ENCODE assay signal across 20 cellular contexts in genomic region chr4:38548256-38548655, GRCh38.
DNase-seq lines count a peak whose midpoint lies in the region; ATAC-seq, FAIRE-seq and TF ChIP-seq lines count a peak whose summit lies in the region.
"Had no signal": no experiment of that assay in that cellular context is flagged by ENCODE, and none has a peak within 500 bp of the region (broad histone marks: within the 10 kb centered on the region; RNA-seq: fewer than 3 reads in every experiment).

No MANE protein-coding gene starts in this region.

- intact Hi-C loops in IMR-90 (cut with micrococcal nuclease) = no loop called here
- intact Hi-C loops in K562 (cut with micrococcal nuclease) = no loop called here
- intact Hi-C loops in OCI-LY7 (cut with micrococcal nuclease; ENCODE audit: unreplicated experiment) = no loop called here
- intact Hi-C loops in Calu3 (cut with micrococcal nuclease; ENCODE audit: unreplicated experiment) = no loop called here
- intact Hi-C loops in activated CD4-positive, alpha-beta T cell treated with anti-CD3 and anti-CD28 coated beads, Interleukin-2, amount 10 ng/mL, durations not matched to agents 24 days and 14 days (cut with micrococcal nuclease) = no loop called here

- TF ChIP-seq CTCF in IMR-90 (conservative IDR thresholded peaks at IDR 0.05; ENCODE audit: low read depth, low read length) (no peak), K562 (IDR thresholded peaks at IDR 0.05 in 2 of 3, conservative IDR thresholded peaks at IDR 0.05 in 1 of 3; ENCODE audit: insufficient read depth in 2 of 3, low read depth in 1 of 3, low read length in 3 of 3) (no peak), OCI-LY7 (conservative IDR thresholded peaks at IDR 0.05; ENCODE audit: low read length) (no peak), Calu3 (IDR thresholded peaks at IDR 0.05; ENCODE audit: unreplicated experiment) (no peak)

- H3K14ac ChIP-seq in IMR-90 (replicated peaks; ENCODE audit: low read depth, low read length) = no peak overlapping the region

- H3K4me1 Mint-ChIP-seq in Calu3 (ENCODE audit: low read depth, unreplicated experiment) = no peaks in the 10 kb centered on the region
- H3K4me1 Mint-ChIP-seq in activated CD4-positive, alpha-beta T cell treated with anti-CD3 and anti-CD28 coated beads, Interleukin-2, amount 10 ng/mL, durations not matched to agents 24 days and 14 days = no peaks in the 10 kb centered on the region

- no peaks in the 10 kb centered on the region for H4K20me1 ChIP-seq in IMR-90 (ENCODE audit: insufficient read depth, low read length)
- H4K20me1 ChIP-seq in K562 (replicated peaks; ENCODE audit: control insufficient read depth, insufficient read depth, low read length) = no peaks in the 10 kb centered on the region
- no peaks in the 10 kb centered on the region for H4K20me1 ChIP-seq in OCI-LY7 (ENCODE audit: insufficient read depth, low read length)

- no peaks in the 10 kb centered on the region for H3K36me3 ChIP-seq in IMR-90 (ENCODE audit: control insufficient read depth, insufficient read depth, low read length)
- no peaks in the 10 kb centered on the region for H3K36me3 ChIP-seq in K562 (ENCODE audit: control insufficient read depth, insufficient read depth, low read length)
- no peaks in the 10 kb centered on the region for H3K36me3 ChIP-seq in OCI-LY7 (ENCODE audit: insufficient read depth, low read length)
- H3K36me3 ChIP-seq: HAP-1 had no signal

- TF ChIP-seq RAD21 in IMR-90 (IDR thresholded peaks at IDR 0.05; ENCODE audit: low read length) (no peak), K562 (CRISPR knock-in tag; conservative IDR thresholded peaks at IDR 0.05 in 1 of 2, IDR thresholded peaks at IDR 0.05 in 1 of 2) (no peak)

- H2BK20ac ChIP-seq in IMR-90 (ENCODE audit: low read depth, low read length) = no peak overlapping the region

- ATAC-seq in IMR-90 (ENCODE audit: low read depth) = no peak
- ATAC-seq in K562 = no peak
- ATAC-seq: GM12878 had no signal

- no peak overlapping the region for H4K8ac ChIP-seq in IMR-90 (ENCODE audit: low read depth in 2 of 2, low read length in 2 of 2)

- POLR2A ChIA-PET in IMR-90 (lab: Charles Lee; ENCODE audit: unreplicated experiment) (no interaction called here), K562 (lab: Yijun Ruan, JAX) (no interaction called here), OCI-LY7 (lab: Charles Lee) (no interaction called here)

- TF ChIP-seq EP300 in K562 (IDR thresholded peaks at IDR 0.05; ENCODE audit: low read length) = no peak

- dilution Hi-C loops in IMR-90 (cut with HindIII; ENCODE audit: low sequenced_read_pairs, unreplicated experiment) = no loop called here

- H2AK9ac ChIP-seq in IMR-90 (replicated peaks; ENCODE audit: low read depth, low read length, poor library complexity) = no peak overlapping the region

- no peaks in the 10 kb centered on the region for H3K27me3 Mint-ChIP-seq in Calu3 (ENCODE audit: unreplicated experiment)
- peaks cover 26% of the 10 kb centered on the region for H3K27me3 Mint-ChIP-seq in activated CD4-positive, alpha-beta T cell treated with anti-CD3 and anti-CD28 coated beads, Interleukin-2, amount 10 ng/mL, durations not matched to agents 24 days and 14 days

- no peaks in the 10 kb centered on the region for H3K36me3 Mint-ChIP-seq in Calu3 (ENCODE audit: insufficient read depth, unreplicated experiment)
- H3K36me3 Mint-ChIP-seq in activated CD4-positive, alpha-beta T cell treated with anti-CD3 and anti-CD28 coated beads, Interleukin-2, amount 10 ng/mL, durations not matched to agents 24 days and 14 days (ENCODE audit: low read depth) = no peaks in the 10 kb centered on the region

- H2AFZ ChIP-seq in IMR-90 (replicated peaks; ENCODE audit: low read length, poor library complexity) (no peak overlapping the region), K562 (ENCODE audit: low read depth, low read length) (no peak overlapping the region), OCI-LY7 (ENCODE audit: low read length) (no peak overlapping the region)

- no peak overlapping the region for H3K27ac Mint-ChIP-seq in Calu3 (ENCODE audit: unreplicated experiment)
- no peak overlapping the region for H3K27ac Mint-ChIP-seq in activated CD4-positive, alpha-beta T cell treated with anti-CD3 and anti-CD28 coated beads, Interleukin-2, amount 10 ng/mL, durations not matched to agents 24 days and 14 days
- H3K27ac Mint-ChIP-seq: CD4-positive, alpha-beta memory T cell; HFFc6 had no signal

- DNase-seq in IMR-90 (no peak), K562 (ENCODE audit: extremely low read depth in 1 of 4, low spot score in 3 of 4) (no peak), frontal cortex (ENCODE audit: low spot score in 2 of 2) (no peak), OCI-LY7 (ENCODE audit: low spot score) (no peak), DMS153 (lab: John Stamatoyannopoulos, UW) (no peak), Calu3 (no peak)
- DNase-seq in activated CD4-positive, alpha-beta T cell treated with anti-CD3 and anti-CD28 coated beads, Interleukin-2, amount 10 ng/mL, durations not matched to agents 24 days and 14 days = no peak
- DNase-seq: 8988T; C1 segment of cervical spinal cord; Caco-2; CD4-positive, alpha-beta memory T cell; DND-41; GDM1; GOT3; HFFc6 had no signal

- H3K23ac ChIP-seq in IMR-90 (ENCODE audit: low read depth, low read length) = no peak overlapping the region

- BruUV-seq in IMR-90 (replicated peaks; lab: Mats Ljungman, UMichigan) = no TSS peak
- no TSS peak for BruUV-seq in K562 (replicated peaks; lab: Mats Ljungman, UMichigan)
- BruUV-seq in OCI-LY7 (replicated peaks; lab: Mats Ljungman, UMichigan) = no TSS peak
- no TSS peak for BruUV-seq in Calu3 (replicated peaks; lab: Mats Ljungman, UMichigan)

- no peak overlapping the region for H2BK120ac ChIP-seq in IMR-90 (ENCODE audit: low read depth, low read length)

- no peak overlapping the region for H3K4ac ChIP-seq in IMR-90 (ENCODE audit: low read depth, low read length)

- WGBS in IMR-90 (ENCODE audit: extremely low coverage in 2 of 2, insufficient read length in 1 of 2), 2 experiments = no CpG with 5 or more reads among the region's 3 CpGs
- 90% methylated on average over 3 of the region's 3 CpGs for WGBS in K562 (ENCODE audit: insufficient coverage, low coverage, missing lambda C conversion rate)

- no peak overlapping the region for H3K9ac ChIP-seq in IMR-90 (ENCODE audit: low read depth, low read length)
- no peak overlapping the region for H3K9ac ChIP-seq in K562 (ENCODE audit: insufficient read depth in 1 of 2, low read depth in 2 of 2, low read length in 2 of 2)

- H3K79me2 ChIP-seq in K562 (ENCODE audit: control insufficient read depth, insufficient read depth, low read length) (no peaks in the 10 kb centered on the region), OCI-LY7 (ENCODE audit: insufficient read depth, low read depth, low read length) (no peaks in the 10 kb centered on the region)

- H3K4me1 ChIP-seq in IMR-90 (ENCODE audit: control insufficient read depth, insufficient read depth, low read length) (no peaks in the 10 kb centered on the region), K562 (replicated peaks in 1 of 2; ENCODE audit: control insufficient read depth in 2 of 2, insufficient read depth in 2 of 2, low read length in 2 of 2) (no peaks in the 10 kb centered on the region), OCI-LY7 (ENCODE audit: insufficient read depth, low read length, poor library complexity, severe bottlenecking) (no peaks in the 10 kb centered on the region)
- H3K4me1 ChIP-seq: Caco-2, HAP-1 had no signal

- no peak overlapping the region for H4K5ac ChIP-seq in IMR-90 (ENCODE audit: low read depth, low read length)

- peak; percentile 83 for FAIRE-seq in A204.1 (lab: Jason Lieb, UNC)
- FAIRE-seq in K562 (lab: Jason Lieb, UNC) = no peak
- peak; percentile 86 for FAIRE-seq in frontal cortex (lab: Jason Lieb, UNC)
- FAIRE-seq: GM12878, GM19239, H54 had no signal

- no peak overlapping the region for H2BK5ac ChIP-seq in IMR-90 (ENCODE audit: low read depth, low read length, poor library complexity, severe bottlenecking)

- CTCF ChIA-PET in IMR-90 (lab: Yijun Ruan, JAX) = no interaction called here
- CTCF ChIA-PET in K562 (lab: Yijun Ruan, JAX; ENCODE audit: low intra/inter-chr PET ratio) = no interaction called here
- CTCF ChIA-PET in OCI-LY7 (lab: Charles Lee; ENCODE audit: unreplicated experiment) = no interaction called here
- CTCF ChIA-PET in Calu3 (lab: Charles Lee) = no interaction called here

- H2AK5ac ChIP-seq in IMR-90 (ENCODE audit: low read depth, low read length) = no peak overlapping the region

- peaks cover 8% of the 10 kb centered on the region for H3K27me3 ChIP-seq in IMR-90 (ENCODE audit: control insufficient read depth, insufficient read depth, low read length)
- no peaks in the 10 kb centered on the region for H3K27me3 ChIP-seq in K562 (ENCODE audit: control insufficient read depth in 2 of 2, insufficient read depth in 2 of 2, low read length in 2 of 2)

- H3K4me2 ChIP-seq in IMR-90 (ENCODE audit: low read depth, low read length) (no peak overlapping the region), K562 (ENCODE audit: insufficient read depth, low read length) (no peak overlapping the region), OCI-LY7 (ENCODE audit: low read length) (no peak overlapping the region)

- H4K91ac ChIP-seq in IMR-90 (ENCODE audit: insufficient read depth, low read depth, low read length) = no peak overlapping the region

- H3K27ac ChIP-seq in IMR-90 (ENCODE audit: insufficient read depth, low read length) (no peak overlapping the region), K562 (ENCODE audit: extremely low read depth, low read depth, low read length) (no peak overlapping the region), OCI-LY7 (ENCODE audit: low read depth, low read length, poor library complexity, severe bottlenecking) (no peak overlapping the region)

- no peak overlapping the region for H3K18ac ChIP-seq in IMR-90 (ENCODE audit: low read depth, low read length)

- H3K9me1 ChIP-seq in IMR-90 (ENCODE audit: insufficient read depth, low read length) (no peaks in the 10 kb centered on the region), K562 (ENCODE audit: control insufficient read depth, insufficient read depth, low read length) (no peaks in the 10 kb centered on the region)

- in situ Hi-C loops in IMR-90 (cut with MboI; ENCODE audit: low sequenced_read_pairs) (no loop called here), K562 (cut with MboI) (no loop called here)

- H3K9me3 ChIP-seq in IMR-90 (ENCODE audit: control insufficient read depth, insufficient read depth, low read length) (no peaks in the 10 kb centered on the region), K562 (replicated peaks; ENCODE audit: control insufficient read depth, insufficient read depth, low read depth, low read length) (no peaks in the 10 kb centered on the region), OCI-LY7 (ENCODE audit: low read length) (no peaks in the 10 kb centered on the region)
- H3K9me3 ChIP-seq: Caco-2, HAP-1 had no signal

- H3K9me2 ChIP-seq in OCI-LY7 (ENCODE audit: insufficient read depth, low read length) = no peaks in the 10 kb centered on the region

- H3K56ac ChIP-seq in IMR-90 (ENCODE audit: extremely low read depth, insufficient read depth, low read length) = no peak overlapping the region

- H2BK15ac ChIP-seq in IMR-90 (ENCODE audit: low read depth, low read length) = no peak overlapping the region

- no peak for TF ChIP-seq POLR2A in IMR-90 (IDR thresholded peaks at IDR 0.05; ENCODE audit: low read depth, low read length)
- no peak for TF ChIP-seq POLR2A in K562 (conservative IDR thresholded peaks at IDR 0.05)

- H3K79me1 ChIP-seq in IMR-90 (ENCODE audit: low read depth in 1 of 2, low read length in 2 of 2) = no peaks in the 10 kb centered on the region

- no peaks in the 10 kb centered on the region for H3K9me3 Mint-ChIP-seq in Calu3 (ENCODE audit: low read depth, unreplicated experiment)
- H3K9me3 Mint-ChIP-seq in activated CD4-positive, alpha-beta T cell treated with anti-CD3 and anti-CD28 coated beads, Interleukin-2, amount 10 ng/mL, durations not matched to agents 24 days and 14 days = peaks cover 5% of the 10 kb centered on the region
- H3K9me3 Mint-ChIP-seq: HFFc6 had no signal

- H3K4me3 Mint-ChIP-seq in Calu3 (ENCODE audit: low read depth, unreplicated experiment) = no peak overlapping the region
- H3K4me3 Mint-ChIP-seq in activated CD4-positive, alpha-beta T cell treated with anti-CD3 and anti-CD28 coated beads, Interleukin-2, amount 10 ng/mL, durations not matched to agents 24 days and 14 days = no peak overlapping the region
- H3K4me3 Mint-ChIP-seq: CD4-positive, alpha-beta memory T cell; HFFc6 had no signal

- H3K4me3 ChIP-seq in IMR-90 (ENCODE audit: insufficient read depth, low read depth, low read length) (no peak overlapping the region), K562 (no peak overlapping the region), OCI-LY7 (ENCODE audit: low read depth, low read length, poor library complexity, severe bottlenecking) (no peak overlapping the region)
- H3K4me3 ChIP-seq: GM12878, HAP-1 had no signal
